ENCODE assay signal across 1 cellular context in the genomic region with DNA sequence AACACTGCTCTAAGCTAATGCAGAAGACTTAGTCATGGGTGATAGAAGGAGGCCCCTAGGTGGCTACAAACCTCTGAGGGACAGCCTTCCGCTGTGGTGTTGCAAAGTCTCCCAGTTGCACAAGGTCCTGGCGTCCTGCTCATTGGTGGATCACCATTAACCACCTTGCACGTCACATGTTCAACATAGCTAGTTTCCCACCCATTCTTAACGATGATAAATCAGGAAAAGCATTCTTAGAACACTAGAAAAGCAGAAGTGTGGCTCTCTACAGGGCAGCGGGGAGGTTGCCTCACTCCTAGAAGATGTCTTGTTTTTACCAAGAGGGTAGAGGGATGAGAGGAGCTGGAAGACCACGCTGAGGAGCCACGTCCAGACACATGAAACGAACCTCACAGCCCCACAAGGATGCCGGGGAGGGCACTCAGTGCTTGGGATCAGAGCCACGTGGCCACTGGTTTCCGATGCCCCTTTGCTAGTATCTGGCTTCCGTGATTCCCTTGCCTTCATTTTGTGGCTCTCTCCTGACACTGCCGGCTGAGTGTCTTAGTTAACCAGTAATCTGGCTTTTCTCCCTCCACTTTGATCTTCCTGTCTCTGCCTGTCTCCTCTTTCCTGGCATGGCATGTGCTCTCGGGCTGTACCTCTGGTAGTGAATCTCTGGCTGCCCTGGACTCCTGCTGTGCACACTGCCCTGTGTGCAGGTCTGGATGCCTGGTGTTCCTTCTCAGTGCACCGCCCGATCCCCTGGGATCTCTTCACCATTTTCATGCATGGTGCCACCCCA.
TF ChIP-seq lines count a peak whose summit lies in the region.

No MANE protein-coding gene starts in this region.

TF ChIP-seq in HepG2, 621 proteins besides CTCF, POLR2A, EP300 and RAD21 (continued from another document and continues in another):
- TF ChIP-seq, protein P1, sequence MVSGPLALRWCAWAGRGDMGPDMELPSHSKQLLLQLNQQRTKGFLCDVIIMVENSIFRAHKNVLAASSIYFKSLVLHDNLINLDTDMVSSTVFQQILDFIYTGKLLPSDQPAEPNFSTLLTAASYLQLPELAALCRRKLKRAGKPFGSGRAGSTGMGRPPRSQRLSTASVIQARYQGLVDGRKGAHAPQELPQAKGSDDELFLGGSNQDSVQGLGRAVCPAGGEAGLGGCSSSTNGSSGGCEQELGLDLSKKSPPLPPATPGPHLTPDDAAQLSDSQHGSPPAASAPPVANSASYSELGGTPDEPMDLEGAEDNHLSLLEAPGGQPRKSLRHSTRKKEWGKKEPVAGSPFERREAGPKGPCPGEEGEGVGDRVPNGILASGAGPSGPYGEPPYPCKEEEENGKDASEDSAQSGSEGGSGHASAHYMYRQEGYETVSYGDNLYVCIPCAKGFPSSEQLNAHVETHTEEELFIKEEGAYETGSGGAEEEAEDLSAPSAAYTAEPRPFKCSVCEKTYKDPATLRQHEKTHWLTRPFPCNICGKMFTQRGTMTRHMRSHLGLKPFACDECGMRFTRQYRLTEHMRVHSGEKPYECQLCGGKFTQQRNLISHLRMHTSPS (CRISPR knock-in tag; IDR thresholded peaks at IDR 0.05; ENCODE audit: low read depth), result peak; percentile 90; the same call in 1 of the 2 replicates
- TF ChIP-seq SIN3A (IDR thresholded peaks at IDR 0.05; ENCODE audit: borderline replicate concordance, low read depth, low read length) (peak; percentile 16; the same call in 1 of the 2 replicates), ZNF225 (CRISPR knock-in tag; IDR thresholded peaks at IDR 0.05) (no peak), ZFP41 (CRISPR knock-in tag; IDR thresholded peaks at IDR 0.05; ENCODE audit: borderline replicate concordance) (no peak), BCL3 (CRISPR knock-in tag; IDR thresholded peaks at IDR 0.05) (peak; percentile 84), ZNF33A (CRISPR knock-in tag; IDR thresholded peaks at IDR 0.05; ENCODE audit: borderline replicate concordance) (no peak), ZNF883 (CRISPR knock-in tag; IDR thresholded peaks at IDR 0.05; ENCODE audit: not compliant biosample characterization) (peak; percentile 86), AHDC1 (CRISPR knock-in tag; IDR thresholded peaks at IDR 0.05; ENCODE audit: borderline replicate concordance) (peak; percentile 74; the same call in 1 of the 2 replicates), MTERF4 (CRISPR knock-in tag; IDR thresholded peaks at IDR 0.05) (peak; percentile 98), ZNF264 (CRISPR knock-in tag; IDR thresholded peaks at IDR 0.05) (peak; percentile 85; the same call in 1 of the 2 replicates), ZNF224 (CRISPR knock-in tag; IDR thresholded peaks at IDR 0.05) (no peak), POGZ (CRISPR knock-in tag; IDR thresholded peaks at IDR 0.05) (peak; percentile 89), ZNF296 (CRISPR knock-in tag; conservative IDR thresholded peaks at IDR 0.05) (0 out of 2 replicates have a peak, but pooled peaks have one; percentile 56), PRPF4 (IDR thresholded peaks at IDR 0.05; ENCODE audit: low read depth, low read length, poor library complexity, severe bottlenecking) (no peak), ZNF792 (CRISPR knock-in tag; IDR thresholded peaks at IDR 0.05) (peak; percentile 90; the same call in 1 of the 2 replicates), ATF7 (IDR thresholded peaks at IDR 0.05) (no peak), ATF7 (CRISPR knock-in tag; IDR thresholded peaks at IDR 0.05) (no peak; the same call in 1 of the 2 replicates), ARNT2 (CRISPR knock-in tag; IDR thresholded peaks at IDR 0.05; ENCODE audit: low read depth) (peak; percentile 56; the same call in 1 of the 2 replicates), ZMYM3 (CRISPR knock-in tag; IDR thresholded peaks at IDR 0.05) (peak; percentile 92), FOXA3 (CRISPR knock-in tag; IDR thresholded peaks at IDR 0.05) (peak; percentile 65), ZNF275 (CRISPR knock-in tag; IDR thresholded peaks at IDR 0.05; ENCODE audit: borderline replicate concordance) (0 out of 2 replicates have a peak, but pooled peaks have one; percentile 81), NR2F6 (IDR thresholded peaks at IDR 0.05) (no peak), NR2F6 (CRISPR knock-in tag; IDR thresholded peaks at IDR 0.05) (peak; percentile 70), SETDB1 (CRISPR knock-in tag; IDR thresholded peaks at IDR 0.05; ENCODE audit: borderline replicate concordance) (0 out of 2 replicates have a peak, but pooled peaks have one; percentile 19), NFIB (CRISPR knock-in tag; IDR thresholded peaks at IDR 0.05; ENCODE audit: borderline replicate concordance) (no peak), MEIS2 (CRISPR knock-in tag; IDR thresholded peaks at IDR 0.05) (peak; percentile 89), PATZ1 (CRISPR knock-in tag; IDR thresholded peaks at IDR 0.05) (peak; percentile 10; the same call in 1 of the 2 replicates), ZNF235 (CRISPR knock-in tag; IDR thresholded peaks at IDR 0.05; ENCODE audit: borderline replicate concordance) (0 out of 2 replicates have a peak, but pooled peaks have one; percentile 80), HOXA5 (CRISPR knock-in tag; IDR thresholded peaks at IDR 0.05) (peak; percentile 44; the same call in 1 of the 2 replicates)
- TF ChIP-seq, protein P2, sequence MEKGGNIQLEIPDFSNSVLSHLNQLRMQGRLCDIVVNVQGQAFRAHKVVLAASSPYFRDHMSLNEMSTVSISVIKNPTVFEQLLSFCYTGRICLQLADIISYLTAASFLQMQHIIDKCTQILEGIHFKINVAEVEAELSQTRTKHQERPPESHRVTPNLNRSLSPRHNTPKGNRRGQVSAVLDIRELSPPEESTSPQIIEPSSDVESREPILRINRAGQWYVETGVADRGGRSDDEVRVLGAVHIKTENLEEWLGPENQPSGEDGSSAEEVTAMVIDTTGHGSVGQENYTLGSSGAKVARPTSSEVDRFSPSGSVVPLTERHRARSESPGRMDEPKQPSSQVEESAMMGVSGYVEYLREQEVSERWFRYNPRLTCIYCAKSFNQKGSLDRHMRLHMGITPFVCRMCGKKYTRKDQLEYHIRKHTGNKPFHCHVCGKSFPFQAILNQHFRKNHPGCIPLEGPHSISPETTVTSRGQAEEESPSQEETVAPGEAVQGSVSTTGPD (CRISPR knock-in tag; IDR thresholded peaks at IDR 0.05), result peak; percentile 85
- TF ChIP-seq, protein P3, sequence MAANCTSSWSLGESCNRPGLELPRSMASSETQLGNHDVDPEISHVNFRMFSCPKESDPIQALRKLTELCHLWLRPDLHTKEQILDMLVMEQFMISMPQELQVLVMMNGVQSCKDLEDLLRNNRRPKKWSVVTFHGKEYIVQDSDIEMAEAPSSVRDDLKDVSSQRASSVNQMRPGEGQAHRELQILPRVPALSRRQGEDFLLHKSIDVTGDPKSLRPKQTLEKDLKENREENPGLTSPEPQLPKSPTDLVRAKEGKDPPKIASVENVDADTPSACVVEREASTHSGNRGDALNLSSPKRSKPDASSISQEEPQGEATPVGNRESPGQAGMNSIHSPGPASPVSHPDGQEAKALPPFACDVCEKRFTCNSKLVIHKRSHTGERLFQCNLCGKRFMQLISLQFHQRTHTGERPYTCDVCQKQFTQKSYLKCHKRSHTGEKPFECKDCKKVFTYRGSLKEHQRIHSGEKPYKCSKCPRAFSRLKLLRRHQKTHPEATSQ (CRISPR knock-in tag; IDR thresholded peaks at IDR 0.05; ENCODE audit: borderline replicate concordance), result peak; percentile 45; the same call in 1 of the 2 replicates
- TF ChIP-seq, protein P4, sequence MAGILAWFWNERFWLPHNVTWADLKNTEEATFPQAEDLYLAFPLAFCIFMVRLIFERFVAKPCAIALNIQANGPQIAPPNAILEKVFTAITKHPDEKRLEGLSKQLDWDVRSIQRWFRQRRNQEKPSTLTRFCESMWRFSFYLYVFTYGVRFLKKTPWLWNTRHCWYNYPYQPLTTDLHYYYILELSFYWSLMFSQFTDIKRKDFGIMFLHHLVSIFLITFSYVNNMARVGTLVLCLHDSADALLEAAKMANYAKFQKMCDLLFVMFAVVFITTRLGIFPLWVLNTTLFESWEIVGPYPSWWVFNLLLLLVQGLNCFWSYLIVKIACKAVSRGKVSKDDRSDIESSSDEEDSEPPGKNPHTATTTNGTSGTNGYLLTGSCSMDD (CRISPR knock-in tag; IDR thresholded peaks at IDR 0.05), result 0 out of 2 replicates have a peak, but pooled peaks have one; percentile 79
- TF ChIP-seq, protein P5, sequence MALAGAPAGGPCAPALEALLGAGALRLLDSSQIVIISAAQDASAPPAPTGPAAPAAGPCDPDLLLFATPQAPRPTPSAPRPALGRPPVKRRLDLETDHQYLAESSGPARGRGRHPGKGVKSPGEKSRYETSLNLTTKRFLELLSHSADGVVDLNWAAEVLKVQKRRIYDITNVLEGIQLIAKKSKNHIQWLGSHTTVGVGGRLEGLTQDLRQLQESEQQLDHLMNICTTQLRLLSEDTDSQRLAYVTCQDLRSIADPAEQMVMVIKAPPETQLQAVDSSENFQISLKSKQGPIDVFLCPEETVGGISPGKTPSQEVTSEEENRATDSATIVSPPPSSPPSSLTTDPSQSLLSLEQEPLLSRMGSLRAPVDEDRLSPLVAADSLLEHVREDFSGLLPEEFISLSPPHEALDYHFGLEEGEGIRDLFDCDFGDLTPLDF (CRISPR knock-in tag; IDR thresholded peaks at IDR 0.05), result no peak
- TF ChIP-seq, protein P6, sequence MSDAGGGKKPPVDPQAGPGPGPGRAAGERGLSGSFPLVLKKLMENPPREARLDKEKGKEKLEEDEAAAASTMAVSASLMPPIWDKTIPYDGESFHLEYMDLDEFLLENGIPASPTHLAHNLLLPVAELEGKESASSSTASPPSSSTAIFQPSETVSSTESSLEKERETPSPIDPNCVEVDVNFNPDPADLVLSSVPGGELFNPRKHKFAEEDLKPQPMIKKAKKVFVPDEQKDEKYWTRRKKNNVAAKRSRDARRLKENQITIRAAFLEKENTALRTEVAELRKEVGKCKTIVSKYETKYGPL (CRISPR knock-in tag; IDR thresholded peaks at IDR 0.05), result no peak
